8 cellular contexts compared by ENCODE assay signal in genomic region chr20:3472105-3472504, GRCh38. TPM values are rescaled to one million over a fixed set of nuclear protein-coding genes. Genes with fewer than 3 reads are reported as not detected.
DNase-seq lines count a peak whose midpoint lies in the region; ATAC-seq and TF ChIP-seq lines count a peak whose summit lies in the region.

No MANE protein-coding gene starts in this region.

- no peak for TF ChIP-seq EP300 in upper lobe of left lung (IDR thresholded peaks at IDR 0.05)

- H3K36me3 ChIP-seq in upper lobe of left lung = no peaks in the 10 kb centered on the region

- H3K9me3 ChIP-seq in upper lobe of left lung = no peaks in the 10 kb centered on the region

- ATAC-seq in activated naive CD4-positive, alpha-beta T cell treated with anti-CD3 and anti-CD28 coated beads, Interleukin-2, amount 50 U/mL, for 72 hours = no peak
- ATAC-seq in memory B cell (ENCODE audit: low read depth) = no peak
- ATAC-seq in upper lobe of left lung (ENCODE audit: low FRiP score in 2 of 2) = no peak

- no peak for DNase-seq in activated naive CD4-positive, alpha-beta T cell treated with anti-CD3 and anti-CD28 coated beads, Interleukin-2, amount 50 U/mL, for 72 hours (ENCODE audit: low spot score in 2 of 2)
- DNase-seq in astrocyte of the cerebellum (ENCODE audit: low read depth) (no peak), memory B cell (ENCODE audit: low spot score in 2 of 2) (no peak), upper lobe of left lung (no peak), medulla oblongata (ENCODE audit: extremely low spot score) (no peak), H4 (ENCODE audit: low spot score) (no peak), midbrain (lab: John Stamatoyannopoulos, UW) (no peak)

- H3K27me3 Mint-ChIP-seq in activated naive CD4-positive, alpha-beta T cell treated with anti-CD3 and anti-CD28 coated beads, Interleukin-2, amount 50 U/mL, for 24 hours = no peaks in the 10 kb centered on the region
- no peaks in the 10 kb centered on the region for H3K27me3 Mint-ChIP-seq in memory B cell

- TF ChIP-seq POLR2A in upper lobe of left lung (IDR thresholded peaks at IDR 0.05) = no peak

- in situ Hi-C loops in astrocyte of the cerebellum (cut with HindIII; ENCODE audit: low sequenced_read_pairs) = no loop called here

- 67 to 80% methylated on average over 3 of the region's 3 CpGs for WGBS in upper lobe of left lung, 2 donors

- peak overlapping the region; percentile 92 for H3K27ac Mint-ChIP-seq in activated naive CD4-positive, alpha-beta T cell treated with anti-CD3 and anti-CD28 coated beads, Interleukin-2, amount 50 U/mL, for 24 hours
- H3K27ac Mint-ChIP-seq in activated naive CD4-positive, alpha-beta T cell treated with anti-CD3 and anti-CD28 coated beads, Interleukin-2, amount 50 U/mL, for 72 hours = peak overlapping the region in 1 of 2 donors; percentile 82
- H3K27ac Mint-ChIP-seq in memory B cell = peak overlapping the region; percentile 3

- H3K27me3 ChIP-seq in upper lobe of left lung = no peaks in the 10 kb centered on the region

- H3K4me3 Mint-ChIP-seq in activated naive CD4-positive, alpha-beta T cell treated with anti-CD3 and anti-CD28 coated beads, Interleukin-2, amount 50 U/mL, for 24 hours = peak overlapping the region; percentile 95
- H3K4me3 Mint-ChIP-seq in memory B cell = peak overlapping the region; percentile 94

- H3K9me3 Mint-ChIP-seq in activated naive CD4-positive, alpha-beta T cell treated with anti-CD3 and anti-CD28 coated beads, Interleukin-2, amount 50 U/mL, for 24 hours = no peaks in the 10 kb centered on the region
- no peaks in the 10 kb centered on the region for H3K9me3 Mint-ChIP-seq in activated naive CD4-positive, alpha-beta T cell treated with anti-CD3 and anti-CD28 coated beads, Interleukin-2, amount 50 U/mL, for 72 hours
- H3K9me3 Mint-ChIP-seq in memory B cell = no peaks in the 10 kb centered on the region

- peaks cover 19 to 37% (median 26%) of the 10 kb centered on the region in 4 donors for H3K4me1 ChIP-seq in upper lobe of left lung

- H3K4me3 ChIP-seq in astrocyte of the cerebellum (ENCODE audit: low read depth, low read length) = peak overlapping the region; percentile 82
- peak overlapping the region; percentile 89 to 99 (median 97) for H3K4me3 ChIP-seq in upper lobe of left lung

- H3K4me1 Mint-ChIP-seq in activated naive CD4-positive, alpha-beta T cell treated with anti-CD3 and anti-CD28 coated beads, Interleukin-2, amount 50 U/mL, for 24 hours = peaks cover 31% of the 10 kb centered on the region
- peaks cover 24% of the 10 kb centered on the region for H3K4me1 Mint-ChIP-seq in memory B cell

- TF ChIP-seq CTCF in astrocyte of the cerebellum (IDR thresholded peaks at IDR 0.05; ENCODE audit: low read depth, low read length, missing control alignments) (no peak), upper lobe of left lung (IDR thresholded peaks at IDR 0.05) (no peak)

- H3K27ac ChIP-seq in upper lobe of left lung = peak overlapping the region in 1 of 4 donors; percentile 91

- H3K36me3 Mint-ChIP-seq in activated naive CD4-positive, alpha-beta T cell treated with anti-CD3 and anti-CD28 coated beads, Interleukin-2, amount 50 U/mL, for 24 hours = no peaks in the 10 kb centered on the region
- H3K36me3 Mint-ChIP-seq in activated naive CD4-positive, alpha-beta T cell treated with anti-CD3 and anti-CD28 coated beads, Interleukin-2, amount 50 U/mL, for 72 hours = peaks cover 0 to 18% of the 10 kb centered on the region in 2 donors
- H3K36me3 Mint-ChIP-seq in memory B cell = no peaks in the 10 kb centered on the region

RNA-seq across cellular contexts. Expression of gene ATRN, which starts 1.3 kb away (rescaled TPM):
- total RNA-seq in activated naive CD4-positive, alpha-beta T cell treated with anti-CD3 and anti-CD28 coated beads, Interleukin-2, amount 50 U/mL, for 72 hours = 10 to 100 TPM in 1 of 2 donors, 1 to 10 TPM in 1; 7.4 to 10.6 TPM
- total RNA-seq in upper lobe of left lung = 10 to 100 TPM; 13.6 to 39.5 (median 27.0) TPM
- 14.8 and 18.4 TPM in 2 replicates for total RNA-seq in H4 (2014; rRNA removed; shearing (Covaris generic))
